Comparison of ENCODE assay signal across 9 cellular contexts in the genomic region with DNA sequence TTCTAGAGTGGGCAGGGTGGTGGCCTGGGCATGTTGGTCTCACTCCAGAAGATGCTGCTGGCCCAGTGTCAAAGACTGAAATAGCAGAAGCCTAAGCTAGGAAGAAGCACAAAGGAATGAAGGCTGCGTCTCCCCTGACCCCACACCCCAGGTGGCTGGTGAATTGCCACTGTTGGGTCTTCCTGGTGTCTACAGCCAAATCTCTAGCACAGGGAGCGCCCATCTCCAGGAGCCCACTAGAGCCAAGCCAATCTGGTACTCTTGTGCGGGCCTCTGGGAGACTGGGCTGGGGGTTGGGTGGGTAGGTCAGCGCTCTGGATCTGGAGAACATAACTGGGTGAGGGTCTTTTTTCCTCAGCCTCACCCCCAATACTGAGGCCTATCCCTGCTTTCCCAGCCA. TPM values are rescaled to one million over a fixed set of nuclear protein-coding genes. Genes with fewer than 3 reads are reported as not detected.
DNase-seq lines count a peak whose midpoint lies in the region; ATAC-seq and TF ChIP-seq lines count a peak whose summit lies in the region.
"Had no signal": no experiment of that assay in that cellular context is flagged by ENCODE, and none has a peak within 500 bp of the region (broad histone marks: within the 10 kb centered on the region; RNA-seq: fewer than 3 reads in every experiment).

No MANE protein-coding gene starts in this region.

- peaks cover 31% of the 10 kb centered on the region for H3K4me1 ChIP-seq in muscle layer of colon (ENCODE audit: insufficient read depth, low read length)

- H3K27ac Mint-ChIP-seq in stimulated activated naive CD8-positive, alpha-beta T cell treated with anti-CD3 and anti-CD28 coated beads, Interleukin-15, Interleukin-2, amounts not matched to agents 100 ng/mL and 50 ng/mL, for 24 hours = peak overlapping the region; percentile 45

- peaks cover 39% of the 10 kb centered on the region for H3K36me3 ChIP-seq in muscle layer of colon (ENCODE audit: insufficient read depth, low read length)

- peaks cover 33% of the 10 kb centered on the region for H3K4me1 Mint-ChIP-seq in stimulated activated naive CD8-positive, alpha-beta T cell treated with anti-CD3 and anti-CD28 coated beads, Interleukin-15, Interleukin-2, amounts not matched to agents 100 ng/mL and 50 ng/mL, for 24 hours (ENCODE audit: low read depth)

- H3K27ac ChIP-seq in muscle layer of colon (ENCODE audit: low read depth, low read length) = no peak overlapping the region

- peak overlapping the region; percentile 91 to 92 for H3K4me3 ChIP-seq in cardiac fibroblast (replicated peaks in 1 of 2; ENCODE audit: low read depth in 2 of 2, low read length in 2 of 2)
- peak overlapping the region; percentile 86 to 91 for H3K4me3 ChIP-seq in muscle layer of colon (ENCODE audit: low read depth in 1 of 2, low read length in 2 of 2)

- no peaks in the 10 kb centered on the region for H3K9me3 ChIP-seq in muscle layer of colon (ENCODE audit: low read length)

- H3K27me3 ChIP-seq in muscle layer of colon (ENCODE audit: control insufficient read depth in 1 of 2, insufficient read depth in 2 of 2, low read length in 2 of 2) = no peaks in the 10 kb centered on the region

- ATAC-seq in stimulated activated naive CD8-positive, alpha-beta T cell treated with anti-CD3 and anti-CD28 coated beads, Interleukin-15, Interleukin-2, amounts not matched to agents 100 U/mL and 50 U/mL, for 24 hours = no peak

- peaks cover 26% of the 10 kb centered on the region for H3K36me3 Mint-ChIP-seq in stimulated activated naive CD8-positive, alpha-beta T cell treated with anti-CD3 and anti-CD28 coated beads, Interleukin-15, Interleukin-2, amounts not matched to agents 100 ng/mL and 50 ng/mL, for 24 hours (ENCODE audit: low read depth)

- peak overlapping the region; percentile 90 for H3K4me3 Mint-ChIP-seq in stimulated activated naive CD8-positive, alpha-beta T cell treated with anti-CD3 and anti-CD28 coated beads, Interleukin-15, Interleukin-2, amounts not matched to agents 100 ng/mL and 50 ng/mL, for 24 hours

- TF ChIP-seq CTCF in cardiac fibroblast (IDR thresholded peaks at IDR 0.05; ENCODE audit: low read depth, low read length) = no peak

- DNase-seq in stimulated activated naive CD8-positive, alpha-beta T cell treated with anti-CD3 and anti-CD28 coated beads, Interleukin-15, Interleukin-2, amounts not matched to agents 100 U/mL and 50 U/mL, for 24 hours = no peak
- no peak for DNase-seq in cardiac fibroblast (ENCODE audit: low read depth in 2 of 2)
- no peak for DNase-seq in NCI-H524 treated with DMSO at 0.1 percent for 48 hours (lab: John Stamatoyannopoulos, UW)
- no peak for DNase-seq in COLO668 (lab: John Stamatoyannopoulos, UW; ENCODE audit: unreplicated experiment)
- DNase-seq in AML-193 (lab: John Stamatoyannopoulos, UW) = no peak
- no peak for DNase-seq in HT-29 (ENCODE audit: low spot score)
- DNase-seq: activated effector memory CD4-positive, alpha-beta T cell treated with anti-CD3 and anti-CD28 coated beads, Interleukin-2, amount 50 U/mL, for 16 hours had no signal

- H3K27me3 Mint-ChIP-seq in stimulated activated naive CD8-positive, alpha-beta T cell treated with anti-CD3 and anti-CD28 coated beads, Interleukin-15, Interleukin-2, amounts not matched to agents 100 ng/mL and 50 ng/mL, for 24 hours = no peaks in the 10 kb centered on the region

- no peaks in the 10 kb centered on the region for H3K9me3 Mint-ChIP-seq in stimulated activated naive CD8-positive, alpha-beta T cell treated with anti-CD3 and anti-CD28 coated beads, Interleukin-15, Interleukin-2, amounts not matched to agents 100 ng/mL and 50 ng/mL, for 24 hours

- H3K9ac ChIP-seq in muscle layer of colon (ENCODE audit: low read length) = peak overlapping the region; percentile 78

RNA-seq across cellular contexts. Expression of a gene that starts 0.9 kb away (rescaled TPM):
- total RNA-seq in HT-29 (2014; rRNA removed; shearing (Covaris generic)) = 66.8 and 69.2 TPM in 2 replicates

RNA-seq across cellular contexts. Expression of a gene that starts 4.6 kb away (rescaled TPM):
- 81.4 and 82.6 TPM in 2 replicates for total RNA-seq in HT-29 (2014; rRNA removed; shearing (Covaris generic))

RNA-seq across cellular contexts. Expression of a gene that starts 13.5 kb away (rescaled TPM):
- 24.2 and 30.2 TPM in 2 replicates for total RNA-seq in HT-29 (2014; rRNA removed; shearing (Covaris generic))

RNA-seq across cellular contexts. Expression of a gene that starts 18.4 kb away (rescaled TPM):
- total RNA-seq in HT-29 (2014; rRNA removed; shearing (Covaris generic)) = 0.48 TPM in 1 of 2 replicates, not detected in the other

RNA-seq across cellular contexts. Expression of a gene that starts 23.4 kb away (rescaled TPM):
- total RNA-seq in HT-29 (2014; rRNA removed; shearing (Covaris generic)) = 30.0 and 30.7 TPM in 2 replicates
